15 cellular contexts compared by ENCODE assay signal in the genomic region with DNA sequence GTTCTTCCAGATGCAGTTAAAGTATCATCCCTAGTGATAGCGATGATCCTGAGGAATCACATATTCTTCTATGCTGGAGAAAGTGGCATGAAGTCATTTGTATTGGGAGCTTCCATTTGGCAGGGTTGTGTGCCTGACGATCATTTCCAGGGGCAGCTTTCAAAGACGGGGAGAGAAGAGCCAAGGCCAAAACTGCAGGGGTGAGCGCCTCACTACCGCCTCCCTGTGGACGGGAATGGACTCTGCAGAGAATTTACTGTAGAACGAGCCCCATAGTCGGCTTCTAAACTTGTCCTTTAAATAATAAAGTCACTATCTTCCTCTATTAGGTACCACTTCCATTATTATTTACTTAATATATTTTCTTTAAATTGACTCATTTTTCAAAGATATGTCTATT.
DNase-seq lines count a peak whose midpoint lies in the region; ATAC-seq and TF ChIP-seq lines count a peak whose summit lies in the region.
"Had no signal": no experiment of that assay in that cellular context is flagged by ENCODE, and none has a peak within 500 bp of the region (broad histone marks: within the 10 kb centered on the region; RNA-seq: fewer than 3 reads in every experiment).

No MANE protein-coding gene starts in this region.

- no peak for ATAC-seq in GM18858 (IDR thresholded peaks at IDR 0.05; ENCODE audit: unreplicated experiment)
- ATAC-seq in GM18861 (IDR thresholded peaks at IDR 0.05; ENCODE audit: unreplicated experiment), result no peak
- ATAC-seq in GM19397 (IDR thresholded peaks at IDR 0.05; ENCODE audit: unreplicated experiment), result no peak
- ATAC-seq: heart left ventricle, left lobe of liver, natural killer cell had no signal

- no peaks in the 10 kb centered on the region for H3K4me1 Mint-ChIP-seq in Calu3 (ENCODE audit: low read depth, unreplicated experiment)
- H3K4me1 Mint-ChIP-seq: natural killer cell had no signal

- H3K4me2 ChIP-seq in PC-9, result no peak overlapping the region

- H3K4me1 ChIP-seq in BE2C, result no peaks in the 10 kb centered on the region
- no peaks in the 10 kb centered on the region for H3K4me1 ChIP-seq in PC-9 (replicated peaks; ENCODE audit: insufficient read depth)
- H3K4me1 ChIP-seq: heart left ventricle had no signal

- no peak overlapping the region for H3K27ac ChIP-seq in PC-9
- H3K27ac ChIP-seq: heart left ventricle had no signal

- peaks cover 9% of the 10 kb centered on the region for H3K9me3 Mint-ChIP-seq in Calu3 (ENCODE audit: low read depth, unreplicated experiment)
- H3K9me3 Mint-ChIP-seq: natural killer cell had no signal

- no peaks in the 10 kb centered on the region for H3K36me3 ChIP-seq in BE2C
- H3K36me3 ChIP-seq in PC-9 (ENCODE audit: low read depth), result no peaks in the 10 kb centered on the region
- H3K36me3 ChIP-seq: heart left ventricle had no signal

- no peak overlapping the region for H3K4me3 Mint-ChIP-seq in Calu3 (ENCODE audit: low read depth, unreplicated experiment)
- H3K4me3 Mint-ChIP-seq: CD4-positive, alpha-beta T cell; natural killer cell had no signal

- H3K9me3 ChIP-seq in BE2C (no peaks in the 10 kb centered on the region; the same call in 1 of the 2 replicates), PC-9 (ENCODE audit: insufficient read depth, low read depth) (no peaks in the 10 kb centered on the region)
- H3K9me3 ChIP-seq: heart left ventricle had no signal

- no peak overlapping the region for H2AFZ ChIP-seq in PC-9

- H3F3A ChIP-seq in PC-9 (ENCODE audit: insufficient read depth, low read depth), result no peaks in the 10 kb centered on the region

- no peaks in the 10 kb centered on the region for H3K9me2 ChIP-seq in PC-9 (ENCODE audit: insufficient read depth)

- H4K20me1 ChIP-seq in PC-9 (ENCODE audit: insufficient read depth), result no peaks in the 10 kb centered on the region

- no peaks in the 10 kb centered on the region for H3K27me3 Mint-ChIP-seq in Calu3 (ENCODE audit: unreplicated experiment)
- H3K27me3 Mint-ChIP-seq: CD4-positive, alpha-beta T cell had no signal

- intact Hi-C loops in PC-9 (cut with micrococcal nuclease; ENCODE audit: unreplicated experiment), result no loop called here
- intact Hi-C loops in Calu3 (cut with micrococcal nuclease; ENCODE audit: unreplicated experiment), result no loop called here

- no peak overlapping the region for H3K27ac Mint-ChIP-seq in Calu3 (ENCODE audit: unreplicated experiment)
- H3K27ac Mint-ChIP-seq: CD4-positive, alpha-beta T cell; natural killer cell had no signal

- BruUV-seq in PC-9 (replicated peaks; lab: Mats Ljungman, UMichigan) (no TSS peak), Calu3 (replicated peaks; lab: Mats Ljungman, UMichigan) (no TSS peak)

- CTCF ChIA-PET in PC-9 (lab: Charles Lee), result no interaction called here
- CTCF ChIA-PET in Calu3 (lab: Charles Lee), result no interaction called here

- POLR2A ChIA-PET in PC-9 (lab: Charles Lee; ENCODE audit: unreplicated experiment), result no interaction called here

- DNase-seq in BE2C (no peak), PC-9 (no peak), iPS-NIHi7 (ENCODE audit: extremely low spot score) (peak; percentile 64), Calu3 (no peak)
- DNase-seq: activated CD8-positive, alpha-beta memory T cell treated with anti-CD3 and anti-CD28 coated beads for 24 hours; CD4-positive, alpha-beta T cell; heart left ventricle; natural killer cell; NCI-H1105 treated with DMSO at 0.1 percent for 48 hours; NCI-H510A had no signal

- H3K27me3 ChIP-seq in BE2C (no peaks in the 10 kb centered on the region), PC-9 (ENCODE audit: insufficient read depth, low read depth) (no peaks in the 10 kb centered on the region)

- H3K79me2 ChIP-seq in PC-9 (ENCODE audit: low read depth), result no peaks in the 10 kb centered on the region

- no peaks in the 10 kb centered on the region for H3K36me3 Mint-ChIP-seq in Calu3 (ENCODE audit: insufficient read depth, unreplicated experiment)
- H3K36me3 Mint-ChIP-seq: natural killer cell had no signal

- H3K4me3 ChIP-seq in BE2C (ENCODE audit: low read depth, low read length) (no peak overlapping the region), GM12875 (ENCODE audit: low read depth, low read length) (no peak overlapping the region), PC-9 (no peak overlapping the region)
- H3K4me3 ChIP-seq: heart left ventricle had no signal

- TF ChIP-seq CTCF in BE2C (IDR thresholded peaks at IDR 0.05; ENCODE audit: low read depth, low read length) (peak; percentile 30), GM12875 (IDR thresholded peaks at IDR 0.05; ENCODE audit: borderline replicate concordance, insufficient read depth, low read depth, low read length) (peak; percentile 20; the same call in 1 of the 2 replicates), PC-9 (conservative IDR thresholded peaks at IDR 0.05) (peak; percentile 59), Calu3 (IDR thresholded peaks at IDR 0.05; ENCODE audit: unreplicated experiment) (no peak)
